ENCODE assay signal across 1 cellular context in genomic region chr14:95522556-95522955, GRCh38.
TF ChIP-seq lines count a peak whose summit lies in the region.

No MANE protein-coding gene starts in this region.

TF ChIP-seq in K562, 482 proteins besides CTCF, POLR2A, EP300 and RAD21:
- no peak for TF ChIP-seq THRAP3 (IDR thresholded peaks at IDR 0.05; ENCODE audit: borderline replicate concordance)
- TF ChIP-seq XRCC3 (IDR thresholded peaks at IDR 0.05) = no peak
- TF ChIP-seq ZNF76 (CRISPR knock-in tag; IDR thresholded peaks at IDR 0.05; ENCODE audit: borderline replicate concordance) = no peak
